In the genomic region with DNA sequence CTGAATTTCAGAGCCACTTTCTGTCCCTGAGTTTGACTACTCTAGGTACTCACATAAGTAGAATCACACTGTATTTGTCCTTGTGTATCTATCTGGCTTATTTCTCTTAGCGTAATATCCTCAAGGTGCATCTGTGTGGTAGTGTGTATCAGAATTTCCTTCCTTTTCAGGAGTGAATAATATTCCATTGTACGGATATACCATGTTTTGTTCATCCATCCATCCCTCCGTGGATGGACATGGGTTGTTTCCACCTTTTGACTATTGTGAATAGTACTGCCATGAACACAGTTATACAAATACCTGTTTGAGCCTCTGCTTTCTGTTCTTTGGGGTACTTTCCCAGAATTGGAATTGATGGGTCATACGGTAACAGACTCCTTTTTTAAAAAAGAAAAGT, we compare ENCODE assay signal across 25 cellular contexts.
DNase-seq lines count a peak whose midpoint lies in the region; ATAC-seq and TF ChIP-seq lines count a peak whose summit lies in the region.
"Had no signal": no experiment of that assay in that cellular context is flagged by ENCODE, and none has a peak within 500 bp of the region (broad histone marks: within the 10 kb centered on the region; RNA-seq: fewer than 3 reads in every experiment).

No MANE protein-coding gene starts in this region.

- no peak for TF ChIP-seq EP300 in esophagus muscularis mucosa (IDR thresholded peaks at IDR 0.05)

- peak overlapping the region; percentile 63 for H3K27ac Mint-ChIP-seq in CD4-positive, alpha-beta T cell
- H3K27ac Mint-ChIP-seq in stimulated activated memory B cell treated with anti-CD40 and anti-IgM and Interleukin-4, amounts not matched to agents 10 μg/mL and 1 μg/mL and 100 μg/mL, for 72 hours, result peak overlapping the region; percentile 53
- H3K27ac Mint-ChIP-seq: activated naive CD8-positive, alpha-beta T cell treated with anti-CD3 and anti-CD28 coated beads, Interleukin-2, amount 10 ng/mL, durations not matched to agents 7 days and 5 days; HFFc6; WTC11 had no signal

- no peak for DNase-seq in CD4-positive, alpha-beta T cell
- DNase-seq in esophagus muscularis mucosa (ENCODE audit: extremely low spot score) (no peak), COR-L47 (lab: John Stamatoyannopoulos, UW) (no peak), NCI-H146 treated with DMSO at 0.1 percent for 48 hours (lab: John Stamatoyannopoulos, UW; ENCODE audit: unreplicated experiment) (no peak), HCEC 1CT (no peak)
- DNase-seq: activated CD4-positive, alpha-beta T cell treated with anti-CD3 and anti-CD28 coated beads, Interleukin-2, amount 50 U/mL, for 48 hours; activated naive CD8-positive, alpha-beta T cell treated with anti-CD3 and anti-CD28 coated beads, Interleukin-2, amount 10 ng/mL, durations not matched to agents 7 days and 5 days; activated T-cell treated with anti-CD3 and anti-CD28 coated beads, Interleukin-2, amount 50 U/mL, for 4 hours; DND-41; effector CD8-positive, alpha-beta T cell; HFFc6; KBM-7; kidney; NCI-H146; NCI-H748 treated with DMSO at 0.1 percent for 48 hours; retina; stimulated activated CD4-positive, alpha-beta T cell treated with anti-CD3 and anti-CD28 coated beads, Interleukin-4, amount 100 ng/mL, for 24 hours; T-helper 9 cell had no signal

- H3K36me3 Mint-ChIP-seq in CD4-positive, alpha-beta T cell (ENCODE audit: low read depth), result peaks cover 14% of the 10 kb centered on the region
- H3K36me3 Mint-ChIP-seq in stimulated activated memory B cell treated with anti-CD40 and anti-IgM and Interleukin-4, amounts not matched to agents 10 μg/mL and 1 μg/mL and 100 μg/mL, for 72 hours, result peaks cover 5% of the 10 kb centered on the region

- 91% methylated on average over 4 of the region's 4 CpGs for WGBS in esophagus muscularis mucosa

- H3K4me1 ChIP-seq in HEK293 (ENCODE audit: control insufficient read depth, insufficient read depth, low read length) (peaks cover 24% of the 10 kb centered on the region), esophagus muscularis mucosa (peaks cover 37 to 78% (median 71%) of the 10 kb centered on the region in 4 donors)

- H3K27ac ChIP-seq in CD4-positive, alpha-beta T cell (ENCODE audit: low read depth, low read length), result no peak overlapping the region
- H3K27ac ChIP-seq in HEK293 (ENCODE audit: extremely low read depth, low read depth, low read length), result no peak overlapping the region
- H3K27ac ChIP-seq in esophagus muscularis mucosa (replicated peaks in 1 of 4), result peak overlapping the region; percentile 76 to 88 (median 85)
- H3K27ac ChIP-seq: RWPE1, SK-N-MC had no signal

- peaks cover 83% of the 10 kb centered on the region for H3K4me1 Mint-ChIP-seq in CD4-positive, alpha-beta T cell (ENCODE audit: low read depth)
- H3K4me1 Mint-ChIP-seq in stimulated activated memory B cell treated with anti-CD40 and anti-IgM and Interleukin-4, amounts not matched to agents 10 μg/mL and 1 μg/mL and 100 μg/mL, for 72 hours, result peaks cover 21% of the 10 kb centered on the region

- H3K9me3 ChIP-seq in CD4-positive, alpha-beta T cell (ENCODE audit: control insufficient read depth, low read length), result no peaks in the 10 kb centered on the region
- H3K9me3 ChIP-seq in HEK293 (ENCODE audit: control insufficient read depth, insufficient read depth, low read depth, low read length) (no peaks in the 10 kb centered on the region), esophagus muscularis mucosa (no peaks in the 10 kb centered on the region)
- H3K9me3 ChIP-seq: gastrocnemius medialis, uterus had no signal

- no peak for ATAC-seq in CD4-positive, alpha-beta T cell (ENCODE audit: poor library complexity)
- no peak for ATAC-seq in stimulated activated memory B cell treated with anti-CD40 and anti-IgM and Interleukin-4, amounts not matched to agents 10 μg/mL and 1 μg/mL and 100 μg/mL, for 72 hours
- ATAC-seq: WTC11 had no signal

- POLR2A ChIA-PET in CD4-positive, alpha-beta T cell (lab: Charles Lee), result no interaction called here
- POLR2A ChIA-PET in HEK293 (lab: Yijun Ruan, JAX), result no interaction called here

- no peak overlapping the region for H3K4me3 ChIP-seq in HEK293 (ENCODE audit: low read depth, low read length)
- no peak overlapping the region for H3K4me3 ChIP-seq in esophagus muscularis mucosa
- H3K4me3 ChIP-seq: gastrocnemius medialis, SK-N-MC, uterus had no signal

- TF ChIP-seq POLR2A in esophagus muscularis mucosa (IDR thresholded peaks at IDR 0.05; ENCODE audit: low read depth), result no peak

- no peaks in the 10 kb centered on the region for H3K9me3 Mint-ChIP-seq in CD4-positive, alpha-beta T cell
- no peaks in the 10 kb centered on the region for H3K9me3 Mint-ChIP-seq in stimulated activated memory B cell treated with anti-CD40 and anti-IgM and Interleukin-4, amounts not matched to agents 10 μg/mL and 1 μg/mL and 100 μg/mL, for 72 hours
- H3K9me3 Mint-ChIP-seq: activated naive CD8-positive, alpha-beta T cell treated with anti-CD3 and anti-CD28 coated beads, Interleukin-2, amount 10 ng/mL, durations not matched to agents 7 days and 5 days; activated T-cell treated with anti-CD3 and anti-CD28 coated beads, Interleukin-2, amount 50 U/mL, for 4 hours; HFFc6 had no signal

- no peaks in the 10 kb centered on the region for H3K27me3 Mint-ChIP-seq in CD4-positive, alpha-beta T cell
- no peaks in the 10 kb centered on the region for H3K27me3 Mint-ChIP-seq in stimulated activated memory B cell treated with anti-CD40 and anti-IgM and Interleukin-4, amounts not matched to agents 10 μg/mL and 1 μg/mL and 100 μg/mL, for 72 hours
- H3K27me3 Mint-ChIP-seq: activated naive CD8-positive, alpha-beta T cell treated with anti-CD3 and anti-CD28 coated beads, Interleukin-2, amount 10 ng/mL, durations not matched to agents 7 days and 5 days had no signal

- no peaks in the 10 kb centered on the region for H3K36me3 ChIP-seq in HEK293 (ENCODE audit: control insufficient read depth in 2 of 2, insufficient read depth in 1 of 2, low read length in 2 of 2)
- no peaks in the 10 kb centered on the region for H3K36me3 ChIP-seq in esophagus muscularis mucosa
- H3K36me3 ChIP-seq: gastrocnemius medialis, uterus had no signal

- H3K4me3 Mint-ChIP-seq in CD4-positive, alpha-beta T cell, result no peak overlapping the region
- no peak overlapping the region for H3K4me3 Mint-ChIP-seq in stimulated activated memory B cell treated with anti-CD40 and anti-IgM and Interleukin-4, amounts not matched to agents 10 μg/mL and 1 μg/mL and 100 μg/mL, for 72 hours
- H3K4me3 Mint-ChIP-seq: activated naive CD8-positive, alpha-beta T cell treated with anti-CD3 and anti-CD28 coated beads, Interleukin-2, amount 10 ng/mL, durations not matched to agents 7 days and 5 days; activated T-cell treated with anti-CD3 and anti-CD28 coated beads, Interleukin-2, amount 50 U/mL, for 4 hours; HFFc6; WTC11 had no signal

- TF ChIP-seq CTCF in CD4-positive, alpha-beta T cell (IDR thresholded peaks at IDR 0.05), result no peak
- no peak for TF ChIP-seq CTCF in HEK293 (tag by site-specific recombination; IDR thresholded peaks at IDR 0.05)
- TF ChIP-seq CTCF in esophagus muscularis mucosa (IDR thresholded peaks at IDR 0.05), result no peak

- intact Hi-C loops in CD4-positive, alpha-beta T cell (cut with DNase I, micrococcal nuclease), result no loop called here
- intact Hi-C loops in esophagus muscularis mucosa (cut with DNase I), result loop anchor here (10.0 kb wide), 1 partner anchor 196 kb away; no protein-coding TSS in a partner anchor

- H3K27me3 ChIP-seq in CD4-positive, alpha-beta T cell (ENCODE audit: control insufficient read depth, insufficient read depth, low read length), result no peaks in the 10 kb centered on the region
- H3K27me3 ChIP-seq in esophagus muscularis mucosa, result no peaks in the 10 kb centered on the region
- H3K27me3 ChIP-seq: uterus had no signal

- CTCF ChIA-PET in CD4-positive, alpha-beta T cell (lab: Charles Lee), result no interaction called here
- CTCF ChIA-PET in HEK293 (lab: Yijun Ruan, JAX), result interaction anchor here (0.6 kb wide), 1 partner anchor 94 kb away, joined by 3 read pairs; no protein-coding TSS in a partner anchor

TF ChIP-seq in HEK293, 187 proteins besides CTCF, POLR2A, EP300 and RAD21 (continues in another document):
- peak; percentile 55; the same call in 1 of the 2 replicates for TF ChIP-seq ZNF580 (tag by site-specific recombination; IDR thresholded peaks at IDR 0.05)
- TF ChIP-seq ZNF133 (tag by site-specific recombination; IDR thresholded peaks at IDR 0.05), result no peak
- no peak for TF ChIP-seq ZNF561 (tag by site-specific recombination; IDR thresholded peaks at IDR 0.05; ENCODE audit: borderline replicate concordance)
- no peak for TF ChIP-seq ZNF623 (tag by site-specific recombination; IDR thresholded peaks at IDR 0.05)

Comparison
In these comparisons a context has a peak if more than half of its experiments do, and no peak if none do; other contexts are left out.
1. H3K27ac ChIP-seq: peak in esophagus muscularis mucosa (4 of 4); none in CD4-positive, alpha-beta T cell (single experiment) and HEK293 (single experiment).